17 cellular contexts compared by ENCODE assay signal in genomic region chr10:51896849-51897248, GRCh38.
DNase-seq lines count a peak whose midpoint lies in the region; ATAC-seq and TF ChIP-seq lines count a peak whose summit lies in the region.
"Had no signal": no experiment of that assay in that cellular context is flagged by ENCODE, and none has a peak within 500 bp of the region (broad histone marks: within the 10 kb centered on the region; RNA-seq: fewer than 3 reads in every experiment).

No MANE protein-coding gene starts in this region.

- H3K9me3 ChIP-seq in uterus (no peaks in the 10 kb centered on the region), vagina (no peaks in the 10 kb centered on the region), right lobe of liver (no peaks in the 10 kb centered on the region), neural progenitor cell (ENCODE audit: low read depth) (no peaks in the 10 kb centered on the region)
- H3K9me3 ChIP-seq: suprapubic skin had no signal

- H3K27me3 Mint-ChIP-seq in neural progenitor cell (ENCODE audit: insufficient read depth, low read depth), result peaks cover 2% of the 10 kb centered on the region
- H3K27me3 Mint-ChIP-seq: CD4-positive, alpha-beta T cell; central memory CD8-positive, alpha-beta T cell had no signal

- intact Hi-C loops in left cardiac atrium (cut with DNase I) (no loop called here), uterus (cut with DNase I; ENCODE audit: low total_unique reads) (no loop called here), vagina (cut with DNase I) (no loop called here), right lobe of liver (cut with DNase I) (no loop called here)

- no peaks in the 10 kb centered on the region for H3K36me3 Mint-ChIP-seq in neural progenitor cell
- H3K36me3 Mint-ChIP-seq: activated naive CD4-positive, alpha-beta T cell treated with anti-CD3 and anti-CD28 coated beads, Interleukin-2, amount 50 U/mL, for 72 hours had no signal

- no peaks in the 10 kb centered on the region for H3K9me3 Mint-ChIP-seq in neural progenitor cell
- H3K9me3 Mint-ChIP-seq: activated naive CD4-positive, alpha-beta T cell treated with anti-CD3 and anti-CD28 coated beads, Interleukin-2, amount 50 U/mL, for 72 hours; CD4-positive, alpha-beta T cell; central memory CD8-positive, alpha-beta T cell; endodermal cell; nephron progenitor cell had no signal

- TF ChIP-seq CTCF in cardiac fibroblast (IDR thresholded peaks at IDR 0.05; ENCODE audit: low read depth, low read length), result no peak
- TF ChIP-seq CTCF in uterus (IDR thresholded peaks at IDR 0.05), result no peak
- TF ChIP-seq CTCF in vagina (IDR thresholded peaks at IDR 0.05), result no peak
- TF ChIP-seq CTCF in right lobe of liver (IDR thresholded peaks at IDR 0.05), result no peak
- no peak for TF ChIP-seq CTCF in neural progenitor cell (IDR thresholded peaks at IDR 0.05)

- no peak overlapping the region for H2AFZ ChIP-seq in neural progenitor cell (replicated peaks)

- no peak overlapping the region for H3K27ac Mint-ChIP-seq in neural progenitor cell
- H3K27ac Mint-ChIP-seq: activated naive CD4-positive, alpha-beta T cell treated with anti-CD3 and anti-CD28 coated beads, Interleukin-2, amount 50 U/mL, for 72 hours; CD4-positive, alpha-beta T cell; endodermal cell had no signal

- H3K4me1 ChIP-seq in uterus (peaks cover 0 to 7% of the 10 kb centered on the region in 2 donors), vagina (peaks cover 40% of the 10 kb centered on the region), right lobe of liver (no peaks in the 10 kb centered on the region), neural progenitor cell (peaks cover 35% of the 10 kb centered on the region)

- WGBS in right lobe of liver (ENCODE audit: insufficient coverage, low coverage, low lambda C conversion rate, missing lambda C conversion rate), result 60% methylated on average over 1 of the region's 1 CpG

- no peak overlapping the region for H3K4me3 Mint-ChIP-seq in neural progenitor cell
- H3K4me3 Mint-ChIP-seq: CD4-positive, alpha-beta T cell; central memory CD8-positive, alpha-beta T cell; endodermal cell; nephron progenitor cell had no signal

- peaks cover 20% of the 10 kb centered on the region for H3F3A ChIP-seq in neural progenitor cell (ENCODE audit: low read depth)

- no peak overlapping the region for H3K9ac ChIP-seq in neural progenitor cell

- TF ChIP-seq POLR2A in uterus (IDR thresholded peaks at IDR 0.05) (no peak), vagina (IDR thresholded peaks at IDR 0.05) (no peak), right lobe of liver (IDR thresholded peaks at IDR 0.05) (no peak)

- H3K27ac ChIP-seq in uterus (peak overlapping the region; percentile 67 to 71), vagina (no peak overlapping the region), right lobe of liver (no peak overlapping the region), neural progenitor cell (no peak overlapping the region)

- peak; percentile 87 for DNase-seq in GM04504 (ENCODE audit: low read depth)
- DNase-seq in cardiac fibroblast (ENCODE audit: low read depth in 2 of 2), result peak; percentile 76 to 83
- DNase-seq in left cardiac atrium, result no peak
- no peak for DNase-seq in uterus
- no peak for DNase-seq in vagina (ENCODE audit: extremely low spot score in 2 of 2)
- DNase-seq in right lobe of liver, result no peak
- no peak for DNase-seq in neural progenitor cell (ENCODE audit: low spot score)
- DNase-seq: activated CD4-positive, alpha-beta T cell treated with anti-CD3 and anti-CD28 coated beads for 48 hours; CD4-positive, alpha-beta T cell; DMS79; endodermal cell; NCI-H748 treated with DMSO at 0.1 percent for 48 hours; nephron progenitor cell; stimulated activated CD4-positive, alpha-beta T cell treated with anti-CD3 and anti-CD28 coated beads, Interleukin-1b, Interleukin-23, amount 100 ng/mL, for 48 hours had no signal

- H3K36me3 ChIP-seq in uterus, result no peaks in the 10 kb centered on the region
- H3K36me3 ChIP-seq in vagina, result no peaks in the 10 kb centered on the region
- no peaks in the 10 kb centered on the region for H3K36me3 ChIP-seq in right lobe of liver
- H3K36me3 ChIP-seq in neural progenitor cell, result no peaks in the 10 kb centered on the region
- H3K36me3 ChIP-seq: suprapubic skin had no signal

- H3K27me3 ChIP-seq in uterus, result no peaks in the 10 kb centered on the region
- no peaks in the 10 kb centered on the region for H3K27me3 ChIP-seq in vagina
- no peaks in the 10 kb centered on the region for H3K27me3 ChIP-seq in right lobe of liver
- no peaks in the 10 kb centered on the region for H3K27me3 ChIP-seq in neural progenitor cell
- H3K27me3 ChIP-seq: suprapubic skin had no signal

- ATAC-seq in left cardiac atrium (peak; percentile 24 to 39), right lobe of liver (no peak)
- ATAC-seq: activated naive CD4-positive, alpha-beta T cell treated with anti-CD3 and anti-CD28 coated beads, Interleukin-2, amount 50 U/mL, for 72 hours had no signal

- H3K4me3 ChIP-seq in cardiac fibroblast (replicated peaks in 1 of 2; ENCODE audit: low read depth in 2 of 2, low read length in 2 of 2) (no peak overlapping the region), uterus (no peak overlapping the region), vagina (no peak overlapping the region), right lobe of liver (no peak overlapping the region), neural progenitor cell (no peak overlapping the region)
- H3K4me3 ChIP-seq: suprapubic skin had no signal

- H3K79me2 ChIP-seq in neural progenitor cell (ENCODE audit: low read depth), result no peaks in the 10 kb centered on the region

- no peak overlapping the region for H3K4me2 ChIP-seq in neural progenitor cell

- H3K4me1 Mint-ChIP-seq in neural progenitor cell, result peaks cover 32% of the 10 kb centered on the region
- H3K4me1 Mint-ChIP-seq: central memory CD8-positive, alpha-beta T cell; endodermal cell had no signal

- no peaks in the 10 kb centered on the region for H4K20me1 ChIP-seq in neural progenitor cell (ENCODE audit: low read depth)

Comparison
In these comparisons a context has a peak if more than half of its experiments do, and no peak if none do; other contexts are left out.
1. DNase-seq: peak in GM04504 (single experiment) and cardiac fibroblast (2 of 2); none in left cardiac atrium (single experiment), uterus (0 of 2), vagina (0 of 2), right lobe of liver (0 of 3) and neural progenitor cell (single experiment).
2. ATAC-seq: peak in left cardiac atrium (2 of 2); none in right lobe of liver (0 of 4).
3. H3K27ac ChIP-seq: peak in uterus (2 of 2); none in vagina (single experiment), right lobe of liver (0 of 3) and neural progenitor cell (single experiment).